ENCODE assay signal across 9 cellular contexts in the genomic region with DNA sequence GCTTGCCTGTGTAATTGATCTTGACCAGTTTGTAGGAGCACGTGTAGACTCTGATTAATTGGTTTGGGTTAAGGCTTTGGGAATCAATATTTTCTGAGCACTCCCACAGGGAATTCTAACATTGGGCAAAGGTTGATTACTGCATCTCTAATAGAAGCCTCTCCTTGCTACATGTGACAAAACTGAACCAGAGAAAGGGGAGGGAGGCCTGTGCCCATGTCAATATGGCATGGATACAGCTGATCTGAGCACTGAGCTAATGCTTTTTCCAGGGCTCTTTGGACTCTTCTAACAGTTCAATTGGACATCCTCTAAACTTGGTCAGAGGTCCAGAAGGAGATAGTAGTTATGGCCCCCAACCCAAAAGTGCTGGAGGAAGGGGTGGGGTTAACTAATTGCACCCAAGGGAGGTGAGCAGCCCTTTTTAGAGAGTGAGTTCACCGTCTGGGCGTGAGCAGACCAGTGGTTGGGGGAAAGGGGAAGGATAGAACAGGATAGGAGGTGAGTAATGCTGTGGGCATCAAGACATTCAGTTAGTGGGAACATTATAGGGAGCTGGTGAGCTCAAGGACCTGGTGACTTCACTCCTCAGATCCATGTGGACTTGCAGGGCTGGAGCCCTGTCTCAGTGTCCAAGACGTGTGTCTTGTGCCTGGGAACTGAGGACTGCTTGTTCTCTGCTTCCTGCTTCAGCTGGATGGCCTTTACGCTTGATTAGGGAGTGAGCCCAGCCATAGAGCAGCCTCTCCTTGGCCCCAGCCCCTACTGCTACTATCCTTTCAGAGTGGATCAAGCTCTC. TPM values are rescaled to one million over a fixed set of nuclear protein-coding genes. Genes with fewer than 3 reads are reported as not detected.
DNase-seq lines count a peak whose midpoint lies in the region; ATAC-seq and TF ChIP-seq lines count a peak whose summit lies in the region.
"Had no signal": no experiment of that assay in that cellular context is flagged by ENCODE, and none has a peak within 500 bp of the region (broad histone marks: within the 10 kb centered on the region; RNA-seq: fewer than 3 reads in every experiment).

No MANE protein-coding gene starts in this region.

- WGBS in heart left ventricle, 4 donors = 26 to 59% (median 40%) methylated on average over 5 of the region's 5 CpGs

- TF ChIP-seq POLR2A in heart left ventricle (IDR thresholded peaks at IDR 0.05) = no peak

- H3K4me3 ChIP-seq in HL-60 (replicated peaks; ENCODE audit: insufficient read depth, low read length) (no peak overlapping the region), heart left ventricle (peak overlapping the region in 1 of 12 donors; percentile 3)

- peak overlapping the region; percentile 11; the same call in 1 of the 2 replicates for H3K27ac ChIP-seq in HL-60 (replicated peaks)
- peak overlapping the region in 9 of 12 donors; percentile 11 to 64 (median 45) for H3K27ac ChIP-seq in heart left ventricle

- no peaks in the 10 kb centered on the region for H3K27me3 Mint-ChIP-seq in activated CD4-positive, alpha-beta memory T cell treated with anti-CD3 and anti-CD28 coated beads for 36 hours
- H3K27me3 Mint-ChIP-seq in stimulated activated naive CD8-positive, alpha-beta T cell treated with anti-CD3 and anti-CD28 coated beads, Interleukin-15, Interleukin-2, amounts not matched to agents 100 ng/mL and 50 ng/mL, for 24 hours = no peaks in the 10 kb centered on the region
- no peaks in the 10 kb centered on the region for H3K27me3 Mint-ChIP-seq in mesothelial cell of epicardium (ENCODE audit: low read depth)

- peaks cover 18% of the 10 kb centered on the region for H3K36me3 Mint-ChIP-seq in activated CD4-positive, alpha-beta memory T cell treated with anti-CD3 and anti-CD28 coated beads for 36 hours
- H3K36me3 Mint-ChIP-seq in stimulated activated naive CD8-positive, alpha-beta T cell treated with anti-CD3 and anti-CD28 coated beads, Interleukin-15, Interleukin-2, amounts not matched to agents 100 ng/mL and 50 ng/mL, for 24 hours (ENCODE audit: low read depth) = peaks cover 48% of the 10 kb centered on the region
- peaks cover 12% of the 10 kb centered on the region for H3K36me3 Mint-ChIP-seq in mesothelial cell of epicardium

- DNase-seq in HL-60 (ENCODE audit: low read depth in 1 of 2, low spot score in 1 of 2) (peak in 1 of 2 experiments; percentile 38), heart left ventricle (peak in 1 of 5 donors; percentile 43), HT-29 (ENCODE audit: low spot score) (no peak), mesothelial cell of epicardium (ENCODE audit: low spot score in 2 of 2, unreplicated experiment in 2 of 2) (no peak), NAMALWA (ENCODE audit: low spot score) (no peak)
- no peak for DNase-seq in activated CD4-positive, alpha-beta memory T cell treated with anti-CD3 and anti-CD28 coated beads for 36 hours
- DNase-seq: NCI-H2171 treated with DMSO at 0.1 percent for 48 hours had no signal

- TF ChIP-seq CTCF in HL-60 (IDR thresholded peaks at IDR 0.05; ENCODE audit: insufficient read depth, low read length) (no peak), heart left ventricle (IDR thresholded peaks at IDR 0.05) (no peak), mesothelial cell of epicardium (IDR thresholded peaks at IDR 0.05; ENCODE audit: unreplicated experiment) (no peak)

- peaks cover 0 to 100% (median 81%) of the 10 kb centered on the region in 12 donors for H3K4me1 ChIP-seq in heart left ventricle

- peak; percentile 68 to 84 (median 74) for ATAC-seq in heart left ventricle
- no peak for ATAC-seq in HG02885 (IDR thresholded peaks at IDR 0.05; ENCODE audit: poor library complexity, unreplicated experiment)

- H3K27ac Mint-ChIP-seq in activated CD4-positive, alpha-beta memory T cell treated with anti-CD3 and anti-CD28 coated beads for 36 hours = peak overlapping the region; percentile 76
- peak overlapping the region; percentile 89 for H3K27ac Mint-ChIP-seq in stimulated activated naive CD8-positive, alpha-beta T cell treated with anti-CD3 and anti-CD28 coated beads, Interleukin-15, Interleukin-2, amounts not matched to agents 100 ng/mL and 50 ng/mL, for 24 hours
- H3K27ac Mint-ChIP-seq in mesothelial cell of epicardium = no peak overlapping the region

- H3K4me1 Mint-ChIP-seq in activated CD4-positive, alpha-beta memory T cell treated with anti-CD3 and anti-CD28 coated beads for 36 hours (ENCODE audit: low read depth) = peaks cover 92% of the 10 kb centered on the region
- H3K4me1 Mint-ChIP-seq in stimulated activated naive CD8-positive, alpha-beta T cell treated with anti-CD3 and anti-CD28 coated beads, Interleukin-15, Interleukin-2, amounts not matched to agents 100 ng/mL and 50 ng/mL, for 24 hours (ENCODE audit: low read depth) = peaks cover 97% of the 10 kb centered on the region
- peaks cover 5% of the 10 kb centered on the region for H3K4me1 Mint-ChIP-seq in mesothelial cell of epicardium

- CTCF ChIA-PET in activated CD4-positive, alpha-beta memory T cell treated with anti-CD3 and anti-CD28 coated beads for 36 hours (lab: Charles Lee) = interaction anchor here (0.9 to 1.6 kb wide), 2 partner anchors 11 to 94 kb away, joined by 3 to 4 read pairs; no protein-coding TSS in a partner anchor

- peaks cover 0 to 7% (median 0%) of the 10 kb centered on the region in 9 donors for H3K36me3 ChIP-seq in heart left ventricle

- H3K27me3 ChIP-seq in HL-60 (ENCODE audit: insufficient read depth, poor library complexity, severe bottlenecking) (no peaks in the 10 kb centered on the region), heart left ventricle (no peaks in the 10 kb centered on the region)

- H3K9me3 Mint-ChIP-seq in activated CD4-positive, alpha-beta memory T cell treated with anti-CD3 and anti-CD28 coated beads for 36 hours = no peaks in the 10 kb centered on the region
- no peaks in the 10 kb centered on the region for H3K9me3 Mint-ChIP-seq in stimulated activated naive CD8-positive, alpha-beta T cell treated with anti-CD3 and anti-CD28 coated beads, Interleukin-15, Interleukin-2, amounts not matched to agents 100 ng/mL and 50 ng/mL, for 24 hours
- peaks cover 30% of the 10 kb centered on the region for H3K9me3 Mint-ChIP-seq in mesothelial cell of epicardium

- no peak overlapping the region for H3K4me3 Mint-ChIP-seq in activated CD4-positive, alpha-beta memory T cell treated with anti-CD3 and anti-CD28 coated beads for 36 hours
- H3K4me3 Mint-ChIP-seq in stimulated activated naive CD8-positive, alpha-beta T cell treated with anti-CD3 and anti-CD28 coated beads, Interleukin-15, Interleukin-2, amounts not matched to agents 100 ng/mL and 50 ng/mL, for 24 hours = peak overlapping the region; percentile 12
- no peak overlapping the region for H3K4me3 Mint-ChIP-seq in mesothelial cell of epicardium

- H3K9me3 ChIP-seq in heart left ventricle = no peaks in the 10 kb centered on the region

- intact Hi-C loops in activated CD4-positive, alpha-beta memory T cell treated with anti-CD3 and anti-CD28 coated beads for 36 hours (cut with micrococcal nuclease) = no loop called here
- intact Hi-C loops in heart left ventricle (cut with DNase I) = no loop called here

- POLR2A ChIA-PET in activated CD4-positive, alpha-beta memory T cell treated with anti-CD3 and anti-CD28 coated beads for 36 hours (lab: Charles Lee) = interaction anchor here (1.4 kb wide), 1 partner anchor 21 kb away, joined by 4 read pairs; no protein-coding TSS in a partner anchor

RNA-seq across cellular contexts. Expression of gene MSN, which starts 22.8 kb away (rescaled TPM):
- total RNA-seq in activated CD4-positive, alpha-beta memory T cell treated with anti-CD3 and anti-CD28 coated beads for 36 hours = 100 to 1,000 TPM; 494 to 502 TPM
- total RNA-seq in heart left ventricle (100 to 1,000 TPM in 8 of 9 donors, 10 to 100 TPM in 1; 99.6 to 298 (median 153) TPM), mesothelial cell of epicardium (87.8 to 91.2 TPM (median 88.4 TPM) in 3 replicates)
- 100 to 1,000 TPM in 1 of 2 donors, 10 to 100 TPM in 1; 48.9 to 178 TPM for polyA plus RNA-seq in heart left ventricle
- 108 and 120 TPM in 2 replicates for total RNA-seq in HT-29 (2014; rRNA removed; shearing (Covaris generic))
